Comparison of ENCODE assay signal across 8 cellular contexts in the genomic region with DNA sequence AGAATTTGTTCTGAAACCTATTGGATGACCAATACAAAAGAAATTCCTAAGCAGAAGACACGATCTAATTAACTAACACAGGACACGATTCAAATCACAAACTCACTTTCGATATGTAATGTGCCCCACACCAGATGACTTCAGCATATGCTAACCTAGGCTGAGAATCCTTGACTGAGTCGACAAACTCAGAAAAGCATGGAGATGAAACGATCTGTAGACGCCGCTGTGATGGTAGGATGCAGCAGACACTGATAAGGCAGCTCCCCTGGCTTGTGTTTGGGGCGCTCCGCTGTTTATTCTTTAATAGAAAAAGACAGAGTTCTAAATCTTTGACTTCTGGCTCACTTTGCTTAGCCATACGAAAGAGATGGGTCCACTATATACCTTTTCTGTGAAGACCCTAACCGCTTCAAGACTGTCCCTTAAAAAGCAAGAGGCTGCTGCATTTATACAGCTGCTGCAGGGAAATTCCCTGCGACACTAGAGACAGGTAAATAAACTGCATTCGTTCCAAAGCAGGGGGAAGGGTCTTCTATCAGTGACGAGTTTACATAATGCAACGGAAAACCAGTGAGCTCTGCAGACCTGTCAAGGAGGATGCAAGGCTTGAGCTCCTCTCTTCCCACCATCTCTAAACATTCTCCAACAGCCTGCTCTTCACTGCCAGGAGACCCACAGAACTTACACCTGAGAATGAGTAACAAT. TPM values are rescaled to one million over a fixed set of nuclear protein-coding genes. Genes with fewer than 3 reads are reported as not detected.
DNase-seq lines count a peak whose midpoint lies in the region; ATAC-seq and TF ChIP-seq lines count a peak whose summit lies in the region.

No MANE protein-coding gene starts in this region.

- H3K9me3 ChIP-seq in smooth muscle cell (replicated peaks; ENCODE audit: low read depth): no peaks in the 10 kb centered on the region

- H3K4me2 ChIP-seq in smooth muscle cell: peak overlapping the region; percentile 95

- no peaks in the 10 kb centered on the region for H3K27me3 ChIP-seq in smooth muscle cell (ENCODE audit: low read depth)

- peaks cover 40% of the 10 kb centered on the region for H3K36me3 Mint-ChIP-seq in stimulated activated naive CD8-positive, alpha-beta T cell treated with anti-CD3 and anti-CD28 coated beads, Interleukin-15, Interleukin-2, amounts not matched to agents 100 ng/mL and 50 ng/mL, for 24 hours (ENCODE audit: low read depth)
- H3K36me3 Mint-ChIP-seq in activated CD4-positive, alpha-beta memory T cell treated with anti-CD3 and anti-CD28 coated beads for 36 hours: peaks cover 9% of the 10 kb centered on the region

- 50% methylated on average over 15 of the region's 15 CpGs for WGBS in smooth muscle cell (ENCODE audit: low lambda C conversion rate)

- peaks cover 23% of the 10 kb centered on the region for H4K20me1 ChIP-seq in smooth muscle cell (ENCODE audit: low read depth)

- H3K4me3 ChIP-seq in iPS-11a (ENCODE audit: low read depth, low read length): peak overlapping the region; percentile 82
- H3K4me3 ChIP-seq in smooth muscle cell: peak overlapping the region; percentile 89

- H3K4me1 ChIP-seq in smooth muscle cell (ENCODE audit: low read depth): peaks cover 12% of the 10 kb centered on the region

- intact Hi-C loops in activated CD4-positive, alpha-beta memory T cell treated with anti-CD3 and anti-CD28 coated beads for 36 hours (cut with micrococcal nuclease): loop anchor here (1.0 to 10.0 kb wide), 5 partner anchors 41 to 1130 kb away; a partner anchor contains a TSS

- H2AFZ ChIP-seq in smooth muscle cell (ENCODE audit: low read depth): no peak overlapping the region

- no peaks in the 10 kb centered on the region for H3K27me3 Mint-ChIP-seq in stimulated activated naive CD8-positive, alpha-beta T cell treated with anti-CD3 and anti-CD28 coated beads, Interleukin-15, Interleukin-2, amounts not matched to agents 100 ng/mL and 50 ng/mL, for 24 hours
- H3K27me3 Mint-ChIP-seq in activated CD4-positive, alpha-beta memory T cell treated with anti-CD3 and anti-CD28 coated beads for 36 hours: no peaks in the 10 kb centered on the region

- no peak for ATAC-seq in stimulated activated naive CD8-positive, alpha-beta T cell treated with anti-CD3 and anti-CD28 coated beads, Interleukin-15, Interleukin-2, amounts not matched to agents 100 U/mL and 50 U/mL, for 24 hours
- ATAC-seq in GM18870 (IDR thresholded peaks at IDR 0.05; ENCODE audit: unreplicated experiment) (no peak), HG02642 (IDR thresholded peaks at IDR 0.05; ENCODE audit: poor library complexity, unreplicated experiment) (no peak)

- H3K36me3 ChIP-seq in smooth muscle cell (ENCODE audit: low read depth): no peaks in the 10 kb centered on the region

- DNase-seq in stimulated activated naive CD8-positive, alpha-beta T cell treated with anti-CD3 and anti-CD28 coated beads, Interleukin-15, Interleukin-2, amounts not matched to agents 100 U/mL and 50 U/mL, for 24 hours: no peak
- peak; percentile 55 for DNase-seq in activated CD4-positive, alpha-beta memory T cell treated with anti-CD3 and anti-CD28 coated beads for 36 hours
- DNase-seq in smooth muscle cell (lab: John Stamatoyannopoulos, UW; ENCODE audit: unreplicated experiment) (no peak), amygdala (lab: John Stamatoyannopoulos, UW) (no peak)

- peaks cover 58% of the 10 kb centered on the region for H3K79me2 ChIP-seq in smooth muscle cell (ENCODE audit: low read depth)

- H3K27ac Mint-ChIP-seq in stimulated activated naive CD8-positive, alpha-beta T cell treated with anti-CD3 and anti-CD28 coated beads, Interleukin-15, Interleukin-2, amounts not matched to agents 100 ng/mL and 50 ng/mL, for 24 hours: peak overlapping the region; percentile 89
- H3K27ac Mint-ChIP-seq in activated CD4-positive, alpha-beta memory T cell treated with anti-CD3 and anti-CD28 coated beads for 36 hours: peak overlapping the region; percentile 98

- H3K9ac ChIP-seq in smooth muscle cell (ENCODE audit: low read depth): peak overlapping the region; percentile 86

- peak overlapping the region; percentile 95 for H3K4me3 Mint-ChIP-seq in stimulated activated naive CD8-positive, alpha-beta T cell treated with anti-CD3 and anti-CD28 coated beads, Interleukin-15, Interleukin-2, amounts not matched to agents 100 ng/mL and 50 ng/mL, for 24 hours
- peak overlapping the region; percentile 91 for H3K4me3 Mint-ChIP-seq in activated CD4-positive, alpha-beta memory T cell treated with anti-CD3 and anti-CD28 coated beads for 36 hours

- CTCF ChIA-PET in activated CD4-positive, alpha-beta memory T cell treated with anti-CD3 and anti-CD28 coated beads for 36 hours (lab: Charles Lee): interaction anchor here (0.9 to 3.7 kb wide), 11 partner anchors 9 to 71 kb away, joined by 3 to 34 read pairs (median 7); a partner anchor contains a TSS

- H3K4me1 Mint-ChIP-seq in stimulated activated naive CD8-positive, alpha-beta T cell treated with anti-CD3 and anti-CD28 coated beads, Interleukin-15, Interleukin-2, amounts not matched to agents 100 ng/mL and 50 ng/mL, for 24 hours (ENCODE audit: low read depth): peaks cover 48% of the 10 kb centered on the region
- H3K4me1 Mint-ChIP-seq in activated CD4-positive, alpha-beta memory T cell treated with anti-CD3 and anti-CD28 coated beads for 36 hours (ENCODE audit: low read depth): peaks cover 40% of the 10 kb centered on the region

- H3K27ac ChIP-seq in smooth muscle cell (ENCODE audit: low read depth): peak overlapping the region; percentile 81

- no peak for TF ChIP-seq CTCF in smooth muscle cell (IDR thresholded peaks at IDR 0.05; ENCODE audit: borderline replicate concordance, insufficient read depth, poor library complexity, severe bottlenecking)

- POLR2A ChIA-PET in activated CD4-positive, alpha-beta memory T cell treated with anti-CD3 and anti-CD28 coated beads for 36 hours (lab: Charles Lee): interaction anchor here (1.0 to 2.6 kb wide), 8 partner anchors 12 to 221 kb away, joined by 3 to 30 read pairs (median 4); a partner anchor contains a TSS

- H3F3A ChIP-seq in smooth muscle cell (ENCODE audit: low read depth): peaks cover 4% of the 10 kb centered on the region

- H3K9me3 Mint-ChIP-seq in stimulated activated naive CD8-positive, alpha-beta T cell treated with anti-CD3 and anti-CD28 coated beads, Interleukin-15, Interleukin-2, amounts not matched to agents 100 ng/mL and 50 ng/mL, for 24 hours: no peaks in the 10 kb centered on the region
- H3K9me3 Mint-ChIP-seq in activated CD4-positive, alpha-beta memory T cell treated with anti-CD3 and anti-CD28 coated beads for 36 hours: no peaks in the 10 kb centered on the region

RNA-seq across cellular contexts. Expression of a gene that starts 0.9 kb away (rescaled TPM):
- total RNA-seq in activated CD4-positive, alpha-beta memory T cell treated with anti-CD3 and anti-CD28 coated beads for 36 hours: 10 to 100 TPM; 80.1 to 87.7 TPM
- 52.9 and 57.1 TPM in 2 replicates for total RNA-seq in smooth muscle cell
- polyA plus RNA-seq in smooth muscle cell: 25.0 and 36.3 TPM in 2 replicates

RNA-seq across cellular contexts. Expression of a gene that starts 21.8 kb away (rescaled TPM):
- total RNA-seq in activated CD4-positive, alpha-beta memory T cell treated with anti-CD3 and anti-CD28 coated beads for 36 hours: 10 to 100 TPM; 21.2 to 23.6 TPM
- total RNA-seq in smooth muscle cell: 30.4 and 36.0 TPM in 2 replicates
- polyA plus RNA-seq in smooth muscle cell: 15.3 and 15.4 TPM in 2 replicates

RNA-seq across cellular contexts. Expression of a gene that starts 22.0 kb away (rescaled TPM):
- 10 to 100 TPM; 66.1 to 67.5 TPM for total RNA-seq in activated CD4-positive, alpha-beta memory T cell treated with anti-CD3 and anti-CD28 coated beads for 36 hours
- total RNA-seq in smooth muscle cell: 31.9 and 33.9 TPM in 2 replicates
- 54.5 and 58.4 TPM in 2 replicates for polyA plus RNA-seq in smooth muscle cell

RNA-seq across cellular contexts. Expression of a gene that starts 56.1 kb away (rescaled TPM):
- 10 to 100 TPM; 64.1 TPM for total RNA-seq in activated CD4-positive, alpha-beta memory T cell treated with anti-CD3 and anti-CD28 coated beads for 36 hours
- 37.6 and 43.6 TPM in 2 replicates for total RNA-seq in smooth muscle cell
- polyA plus RNA-seq in smooth muscle cell: 25.5 and 29.7 TPM in 2 replicates
